Comparison of ENCODE assay signal across 17 cellular contexts in genomic region chr11:90124371-90124770, GRCh38. TPM values are rescaled to one million over a fixed set of nuclear protein-coding genes. Genes with fewer than 3 reads are reported as not detected.
"Had no signal": no experiment of that assay in that cellular context is flagged by ENCODE, and none has a peak within 500 bp of the region (broad histone marks: within the 10 kb centered on the region; RNA-seq: fewer than 3 reads in every experiment).

No MANE protein-coding gene starts in this region.

- H3K27me3 ChIP-seq: right lobe of liver, tibial nerve, upper lobe of right lung, uterus had no signal

- H3K36me3 ChIP-seq: pancreas, right lobe of liver, thoracic aorta, tibial nerve, upper lobe of right lung, uterus had no signal

- H3K4me3 ChIP-seq: lung, pancreas, right lobe of liver, thoracic aorta, tibial nerve, upper lobe of right lung, uterus had no signal

- H3K4me1 ChIP-seq: pancreas, right lobe of liver, tibial nerve, upper lobe of right lung, uterus had no signal

- DNase-seq: cortex of kidney; kidney; naive thymus-derived CD8-positive, alpha-beta T cell; nephron progenitor cell; pancreas; right lobe of liver; small intestine; stimulated activated CD4-positive, alpha-beta T cell treated with anti-CD3 and anti-CD28 coated beads, Interleukin-15, amount 100 ng/mL, for 24 hours; stimulated activated CD4-positive, alpha-beta T cell treated with anti-CD3 and anti-CD28 coated beads, Interleukin-2, amount 100 ng/mL, for 48 hours; stimulated activated naive B cell treated with anti-CD40 and anti-IgM and Interleukin-4, amounts not matched to agents 10 μg/mL and 1 μg/mL and 100 μg/mL, for 72 hours; upper lobe of right lung; uterus had no signal

- H3K27ac ChIP-seq: pancreas, right lobe of liver, thoracic aorta, tibial nerve, upper lobe of right lung, uterus had no signal

RNA-seq across cellular contexts. Expression of gene NAALAD2, which starts 10.1 kb away (rescaled TPM):
- polyA plus RNA-seq: naive thymus-derived CD8-positive, alpha-beta T cell had no signal

RNA-seq across cellular contexts. Expression of gene UBTFL1, which starts 38.6 kb away (rescaled TPM):
- polyA plus RNA-seq: esophagus; liver; lung; naive thymus-derived CD8-positive, alpha-beta T cell; pancreas; small intestine had no signal
